ENCODE assay signal across 17 cellular contexts in genomic region chr1:119659628-119660027, GRCh38. TPM values are rescaled to one million over a fixed set of nuclear protein-coding genes. Genes with fewer than 3 reads are reported as not detected.
DNase-seq lines count a peak whose midpoint lies in the region; ATAC-seq and TF ChIP-seq lines count a peak whose summit lies in the region.
"Had no signal": no experiment of that assay in that cellular context is flagged by ENCODE, and none has a peak within 500 bp of the region (broad histone marks: within the 10 kb centered on the region; RNA-seq: fewer than 3 reads in every experiment).

No MANE protein-coding gene starts in this region.

- H3K27ac Mint-ChIP-seq in WTC11, result no peak overlapping the region
- H3K27ac Mint-ChIP-seq: activated CD8-positive, alpha-beta memory T cell treated with anti-CD3 and anti-CD28 coated beads, Interleukin-2, amount 10 ng/mL, durations not matched to agents 7 days and 5 days; activated naive CD4-positive, alpha-beta T cell treated with anti-CD3 and anti-CD28 coated beads for 36 hours; stimulated activated memory B cell treated with anti-CD40 and anti-IgM and Interleukin-4, amounts not matched to agents 10 μg/mL and 1 μg/mL and 100 μg/mL, for 72 hours had no signal

- H3K27me3 Mint-ChIP-seq in WTC11 (ENCODE audit: low read depth), result no peaks in the 10 kb centered on the region

- peaks cover 6% of the 10 kb centered on the region for H3K4me1 ChIP-seq in ovary (ENCODE audit: insufficient read depth)

- no peak overlapping the region for H3K4me3 ChIP-seq in AG10803 (ENCODE audit: low read length)
- no peak overlapping the region for H3K4me3 ChIP-seq in ovary
- H3K4me3 ChIP-seq: HAP-1 had no signal

- H3K27ac ChIP-seq in ovary, result no peak overlapping the region

- no peak for TF ChIP-seq EP300 in ovary (IDR thresholded peaks at IDR 0.05)

- POLR2A ChIA-PET in WTC11 (lab: Charles Lee), result interaction anchor here (5.0 kb wide), 1 partner anchor 12 kb away, joined by 44 read pairs; the partner anchor contains the start of gene ZNF697

- no peaks in the 10 kb centered on the region for H3K9me3 Mint-ChIP-seq in WTC11
- H3K9me3 Mint-ChIP-seq: activated naive CD4-positive, alpha-beta T cell treated with anti-CD3 and anti-CD28 coated beads for 36 hours; stimulated activated memory B cell treated with anti-CD40 and anti-IgM and Interleukin-4, amounts not matched to agents 10 μg/mL and 1 μg/mL and 100 μg/mL, for 72 hours had no signal

- peaks cover 52% of the 10 kb centered on the region for H3K4me1 Mint-ChIP-seq in WTC11

- CTCF ChIA-PET in WTC11 (lab: Charles Lee), result interaction anchor here (0.8 to 7.5 kb wide), 14 partner anchors 11 to 287 kb away, joined by 3 to 90 read pairs (median 4); partner anchors contain the start of gene ZNF697

- 9 to 19% (median 14%) methylated on average over 3 of the region's 3 CpGs for WGBS in ovary, 3 donors

- no peak for TF ChIP-seq POLR2A in ovary (IDR thresholded peaks at IDR 0.05)

- intact Hi-C loops in ovary (cut with DNase I), result loop anchor here in 3 of 4 donors (5.0 kb wide), 2 partner anchors 47 to 442 kb away; no protein-coding TSS in a partner anchor

- no peaks in the 10 kb centered on the region for H3K36me3 ChIP-seq in ovary
- H3K36me3 ChIP-seq: HAP-1 had no signal

- TF ChIP-seq CTCF in AG10803 (conservative IDR thresholded peaks at IDR 0.05; ENCODE audit: low read length) (no peak), WTC11 (IDR thresholded peaks at IDR 0.05) (no peak), ovary (IDR thresholded peaks at IDR 0.05) (no peak)

- peak; percentile 76 for DNase-seq in AG10803 (ENCODE audit: low read depth)
- DNase-seq in WTC11 (ENCODE audit: low spot score), result peak; percentile 35
- peak; percentile 38 for DNase-seq in hepatic stellate cell (ENCODE audit: low spot score)
- DNase-seq in ovary, result peak; percentile 71 to 77 (median 73)
- DNase-seq in midbrain (lab: John Stamatoyannopoulos, UW), result no peak
- no peak for DNase-seq in NOMO-1 treated with dmso at 0.1 percent for 144 hours (lab: John Stamatoyannopoulos, UW; ENCODE audit: unreplicated experiment)
- DNase-seq: activated CD8-positive, alpha-beta memory T cell treated with anti-CD3 and anti-CD28 coated beads, Interleukin-2, amount 10 ng/mL, durations not matched to agents 7 days and 5 days; activated naive CD4-positive, alpha-beta T cell treated with anti-CD3 and anti-CD28 coated beads for 36 hours; KBM-7; kidney glomerular epithelial cell; NCI-H1105 treated with DMSO at 0.1 percent for 48 hours; NCI-H2227 treated with DMSO at 0.1 percent for 48 hours had no signal

- H3K9me3 ChIP-seq in ovary, result no peaks in the 10 kb centered on the region
- H3K9me3 ChIP-seq: HAP-1 had no signal

- ATAC-seq in WTC11 (peak; percentile 79), GM18861 (IDR thresholded peaks at IDR 0.05; ENCODE audit: unreplicated experiment) (no peak), GM18909 (IDR thresholded peaks at IDR 0.05; ENCODE audit: poor library complexity, unreplicated experiment) (no peak)
- ATAC-seq: activated CD8-positive, alpha-beta memory T cell treated with anti-CD3 and anti-CD28 coated beads, Interleukin-2, amount 10 ng/mL, durations not matched to agents 7 days and 5 days; stimulated activated memory B cell treated with anti-CD40 and anti-IgM and Interleukin-4, amounts not matched to agents 10 μg/mL and 1 μg/mL and 100 μg/mL, for 72 hours had no signal

- no peak overlapping the region for H3K4me3 Mint-ChIP-seq in WTC11
- H3K4me3 Mint-ChIP-seq: activated CD8-positive, alpha-beta memory T cell treated with anti-CD3 and anti-CD28 coated beads, Interleukin-2, amount 10 ng/mL, durations not matched to agents 7 days and 5 days; activated naive CD4-positive, alpha-beta T cell treated with anti-CD3 and anti-CD28 coated beads for 36 hours; stimulated activated memory B cell treated with anti-CD40 and anti-IgM and Interleukin-4, amounts not matched to agents 10 μg/mL and 1 μg/mL and 100 μg/mL, for 72 hours had no signal

- no peaks in the 10 kb centered on the region for H3K36me3 Mint-ChIP-seq in WTC11
- H3K36me3 Mint-ChIP-seq: activated CD8-positive, alpha-beta memory T cell treated with anti-CD3 and anti-CD28 coated beads, Interleukin-2, amount 10 ng/mL, durations not matched to agents 7 days and 5 days; stimulated activated memory B cell treated with anti-CD40 and anti-IgM and Interleukin-4, amounts not matched to agents 10 μg/mL and 1 μg/mL and 100 μg/mL, for 72 hours had no signal

- no peaks in the 10 kb centered on the region for H3K27me3 ChIP-seq in ovary

TF ChIP-seq in WTC11, 78 proteins besides CTCF, POLR2A, EP300 and RAD21:
- peak; percentile 92 for TF ChIP-seq ZNF423 (CRISPR knock-in tag; IDR thresholded peaks at IDR 0.05)
- TF ChIP-seq, protein P1, sequence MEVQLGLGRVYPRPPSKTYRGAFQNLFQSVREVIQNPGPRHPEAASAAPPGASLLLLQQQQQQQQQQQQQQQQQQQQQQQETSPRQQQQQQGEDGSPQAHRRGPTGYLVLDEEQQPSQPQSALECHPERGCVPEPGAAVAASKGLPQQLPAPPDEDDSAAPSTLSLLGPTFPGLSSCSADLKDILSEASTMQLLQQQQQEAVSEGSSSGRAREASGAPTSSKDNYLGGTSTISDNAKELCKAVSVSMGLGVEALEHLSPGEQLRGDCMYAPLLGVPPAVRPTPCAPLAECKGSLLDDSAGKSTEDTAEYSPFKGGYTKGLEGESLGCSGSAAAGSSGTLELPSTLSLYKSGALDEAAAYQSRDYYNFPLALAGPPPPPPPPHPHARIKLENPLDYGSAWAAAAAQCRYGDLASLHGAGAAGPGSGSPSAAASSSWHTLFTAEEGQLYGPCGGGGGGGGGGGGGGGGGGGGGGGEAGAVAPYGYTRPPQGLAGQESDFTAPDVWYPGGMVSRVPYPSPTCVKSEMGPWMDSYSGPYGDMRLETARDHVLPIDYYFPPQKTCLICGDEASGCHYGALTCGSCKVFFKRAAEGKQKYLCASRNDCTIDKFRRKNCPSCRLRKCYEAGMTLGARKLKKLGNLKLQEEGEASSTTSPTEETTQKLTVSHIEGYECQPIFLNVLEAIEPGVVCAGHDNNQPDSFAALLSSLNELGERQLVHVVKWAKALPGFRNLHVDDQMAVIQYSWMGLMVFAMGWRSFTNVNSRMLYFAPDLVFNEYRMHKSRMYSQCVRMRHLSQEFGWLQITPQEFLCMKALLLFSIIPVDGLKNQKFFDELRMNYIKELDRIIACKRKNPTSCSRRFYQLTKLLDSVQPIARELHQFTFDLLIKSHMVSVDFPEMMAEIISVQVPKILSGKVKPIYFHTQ (CRISPR knock-in tag; IDR thresholded peaks at IDR 0.05), result no peak

RNA-seq across cellular contexts. Expression of gene ZNF697, which starts 11.6 kb away (rescaled TPM):
- 13.9 to 18.0 TPM (median 14.2 TPM) in 3 replicates for total RNA-seq in WTC11 (2021)
- 1 to 10 TPM; 3.0 to 9.1 (median 6.7) TPM for total RNA-seq in ovary
- 1 to 10 TPM; 3.6 to 6.2 TPM for polyA plus RNA-seq in ovary
- total RNA-seq: OCI-LY7 had no signal

RNA-seq across cellular contexts. Expression of gene PHGDH, which starts 52.1 kb away (rescaled TPM):
- total RNA-seq in WTC11 (2021) (592 to 630 TPM (median 618 TPM) in 3 replicates), ovary (100 to 1,000 TPM in 3 of 7 donors, 10 to 100 TPM in 4; 34.1 to 488 (median 61.6) TPM)
- 10 to 100 TPM; 62.8 to 68.2 TPM for polyA plus RNA-seq in ovary

Comparison
In these comparisons a context has a peak if more than half of its experiments do, and no peak if none do; other contexts are left out.
1. DNase-seq: peak in AG10803 (single experiment), WTC11 (single experiment), hepatic stellate cell (single experiment) and ovary (5 of 5); none in midbrain (single experiment) and NOMO-1 treated with dmso at 0.1 percent for 144 hours (single experiment).